Comparison of ENCODE assay signal across 17 cellular contexts in genomic region chr7:30842542-30843451, GRCh38.
DNase-seq lines count a peak whose midpoint lies in the region; ATAC-seq and TF ChIP-seq lines count a peak whose summit lies in the region.
"Had no signal": no experiment of that assay in that cellular context is flagged by ENCODE, and none has a peak within 500 bp of the region (broad histone marks: within the 10 kb centered on the region; RNA-seq: fewer than 3 reads in every experiment).

No MANE protein-coding gene starts in this region.

- H3K18ac ChIP-seq in mesendoderm (ENCODE audit: low read length), result no peak overlapping the region

- no peak overlapping the region for H2BK5ac ChIP-seq in mesendoderm (ENCODE audit: low read length)

- H4K8ac ChIP-seq in mesendoderm (ENCODE audit: low read depth, low read length), result no peak overlapping the region

- no peak for ATAC-seq in activated CD8-positive, alpha-beta memory T cell treated with anti-CD3 and anti-CD28 coated beads, Interleukin-2, amount 10 ng/mL, durations not matched to agents 7 days and 5 days
- ATAC-seq in lower lobe of right lung (peak; percentile 75 to 78), upper lobe of right lung (peak; percentile 80), GM18909 (IDR thresholded peaks at IDR 0.05; ENCODE audit: poor library complexity, unreplicated experiment) (no peak)
- ATAC-seq: activated CD4-positive, alpha-beta T cell treated with anti-CD3 and anti-CD28 coated beads for 36 hours; left colon; Panc1; T-helper 17 cell had no signal

- DNase-seq in activated CD8-positive, alpha-beta memory T cell treated with anti-CD3 and anti-CD28 coated beads, Interleukin-2, amount 50 U/mL, for 48 hours, result peak; percentile 35
- DNase-seq in activated CD8-positive, alpha-beta memory T cell treated with anti-CD3 and anti-CD28 coated beads, Interleukin-2, amount 10 ng/mL, durations not matched to agents 7 days and 5 days, result no peak
- peak; percentile 72 for DNase-seq in lower lobe of right lung
- peak; percentile 85 for DNase-seq in upper lobe of right lung
- DNase-seq in mesendoderm, result no peak
- DNase-seq in DMS153 (lab: John Stamatoyannopoulos, UW), result no peak
- DNase-seq: activated CD4-positive, alpha-beta T cell treated with anti-CD3 and anti-CD28 coated beads for 36 hours; effector memory CD4-positive, alpha-beta T cell; heart left ventricle; left colon; NCI-H446 treated with DMSO at 0.1 percent for 48 hours; T-helper 17 cell had no signal

- no CpG with 5 or more reads among the region's 8 CpGs for WGBS in mesendoderm (ENCODE audit: extremely low coverage, insufficient coverage, low lambda C conversion rate)

- H3K4me1 Mint-ChIP-seq in activated CD8-positive, alpha-beta memory T cell treated with anti-CD3 and anti-CD28 coated beads, Interleukin-2, amount 10 ng/mL, durations not matched to agents 7 days and 5 days, result no peaks in the 10 kb centered on the region
- H3K4me1 Mint-ChIP-seq: activated CD4-positive, alpha-beta T cell treated with anti-CD3 and anti-CD28 coated beads for 36 hours had no signal

- H3K56ac ChIP-seq in mesendoderm (ENCODE audit: low read length), result no peak overlapping the region

- H3K9me3 Mint-ChIP-seq in activated CD8-positive, alpha-beta memory T cell treated with anti-CD3 and anti-CD28 coated beads, Interleukin-2, amount 10 ng/mL, durations not matched to agents 7 days and 5 days (ENCODE audit: low read depth), result no peaks in the 10 kb centered on the region
- H3K9me3 Mint-ChIP-seq: activated T-helper 1 cell treated with anti-CD3 and anti-CD28 coated beads, Interleukin-12 subunit alpha, Interleukin-12 subunit beta, Interleukin-2, Interleukin-4 antibody, amounts not matched to agents 30 ng/mL and 10 ng/mL and 1 ng/mL, durations not matched to agents 14 hours and 24 hours and 36 hours; brain had no signal

- CTCF ChIA-PET in activated CD8-positive, alpha-beta memory T cell treated with anti-CD3 and anti-CD28 coated beads, Interleukin-2, amount 10 ng/mL, durations not matched to agents 7 days and 5 days (lab: Charles Lee), result no interaction called here

- no peak overlapping the region for H3K4ac ChIP-seq in mesendoderm (ENCODE audit: low read depth, low read length)

- H3K36me3 Mint-ChIP-seq in activated CD8-positive, alpha-beta memory T cell treated with anti-CD3 and anti-CD28 coated beads, Interleukin-2, amount 10 ng/mL, durations not matched to agents 7 days and 5 days, result no peaks in the 10 kb centered on the region
- H3K36me3 Mint-ChIP-seq: brain had no signal

- H3K23ac ChIP-seq in mesendoderm (ENCODE audit: low read length), result no peak overlapping the region

- no peaks in the 10 kb centered on the region for H3K27me3 ChIP-seq in lower lobe of right lung (ENCODE audit: low read depth)
- H3K27me3 ChIP-seq in upper lobe of right lung, result no peaks in the 10 kb centered on the region
- H3K27me3 ChIP-seq in mesendoderm (ENCODE audit: insufficient read depth, low read length, poor library complexity), result no peaks in the 10 kb centered on the region
- H3K27me3 ChIP-seq: heart left ventricle had no signal

- H3K4me1 ChIP-seq in lower lobe of right lung, result peaks cover 67% of the 10 kb centered on the region
- H3K4me1 ChIP-seq in upper lobe of right lung, result peaks cover 45% of the 10 kb centered on the region
- H3K4me1 ChIP-seq in mesendoderm (ENCODE audit: control insufficient read depth, low read depth, low read length), result no peaks in the 10 kb centered on the region

- H3K79me2 ChIP-seq in mesendoderm (ENCODE audit: control insufficient read depth, insufficient read depth, low read length), result no peaks in the 10 kb centered on the region

- H3K4me2 ChIP-seq in mesendoderm (ENCODE audit: low read length), result no peak overlapping the region

- H3K4me3 ChIP-seq in lower lobe of right lung (no peak overlapping the region), upper lobe of right lung (no peak overlapping the region), mesendoderm (ENCODE audit: low read length) (no peak overlapping the region)
- H3K4me3 ChIP-seq: heart left ventricle had no signal

- TF ChIP-seq CTCF in lower lobe of right lung (IDR thresholded peaks at IDR 0.05) (no peak), upper lobe of right lung (IDR thresholded peaks at IDR 0.05) (no peak)

- no peak overlapping the region for H3K4me3 Mint-ChIP-seq in activated CD8-positive, alpha-beta memory T cell treated with anti-CD3 and anti-CD28 coated beads, Interleukin-2, amount 10 ng/mL, durations not matched to agents 7 days and 5 days
- H3K4me3 Mint-ChIP-seq: activated CD4-positive, alpha-beta T cell treated with anti-CD3 and anti-CD28 coated beads for 36 hours; activated T-helper 1 cell treated with anti-CD3 and anti-CD28 coated beads, Interleukin-12 subunit alpha, Interleukin-12 subunit beta, Interleukin-2, Interleukin-4 antibody, amounts not matched to agents 30 ng/mL and 10 ng/mL and 1 ng/mL, durations not matched to agents 14 hours and 24 hours and 36 hours; brain; T-helper 17 cell had no signal

- H2BK120ac ChIP-seq in mesendoderm (ENCODE audit: low read depth, low read length), result no peak overlapping the region

- H3K27ac Mint-ChIP-seq in activated CD8-positive, alpha-beta memory T cell treated with anti-CD3 and anti-CD28 coated beads, Interleukin-2, amount 10 ng/mL, durations not matched to agents 7 days and 5 days, result no peak overlapping the region
- H3K27ac Mint-ChIP-seq: activated CD4-positive, alpha-beta T cell treated with anti-CD3 and anti-CD28 coated beads for 36 hours; activated T-helper 1 cell treated with anti-CD3 and anti-CD28 coated beads, Interleukin-12 subunit alpha, Interleukin-12 subunit beta, Interleukin-2, Interleukin-4 antibody, amounts not matched to agents 30 ng/mL and 10 ng/mL and 1 ng/mL, durations not matched to agents 14 hours and 24 hours and 36 hours; T-helper 17 cell had no signal

- H2BK15ac ChIP-seq in mesendoderm (replicated peaks; ENCODE audit: low read depth), result no peak overlapping the region

- H3K27me3 Mint-ChIP-seq in activated CD8-positive, alpha-beta memory T cell treated with anti-CD3 and anti-CD28 coated beads, Interleukin-2, amount 10 ng/mL, durations not matched to agents 7 days and 5 days, result no peaks in the 10 kb centered on the region
- H3K27me3 Mint-ChIP-seq: activated CD4-positive, alpha-beta T cell treated with anti-CD3 and anti-CD28 coated beads for 36 hours; brain; T-helper 17 cell had no signal

- H3K27ac ChIP-seq in cingulate gyrus (ENCODE audit: low read depth, low read length), result peak overlapping the region; percentile 60
- peak overlapping the region; percentile 76 for H3K27ac ChIP-seq in lower lobe of right lung
- peak overlapping the region; percentile 71 for H3K27ac ChIP-seq in upper lobe of right lung
- no peak overlapping the region for H3K27ac ChIP-seq in mesendoderm (ENCODE audit: low read depth, low read length)

- no peak overlapping the region for H3K9ac ChIP-seq in mesendoderm (ENCODE audit: low read length)

- no peak overlapping the region for H4K5ac ChIP-seq in mesendoderm (ENCODE audit: low read length)

- H3K9me3 ChIP-seq in lower lobe of right lung, result no peaks in the 10 kb centered on the region
- H3K9me3 ChIP-seq in upper lobe of right lung, result no peaks in the 10 kb centered on the region
- H3K9me3 ChIP-seq: heart left ventricle had no signal

- H3K36me3 ChIP-seq in lower lobe of right lung, result peaks cover 21% of the 10 kb centered on the region
- peaks cover 26% of the 10 kb centered on the region for H3K36me3 ChIP-seq in upper lobe of right lung
- H3K36me3 ChIP-seq in mesendoderm (ENCODE audit: control insufficient read depth, insufficient read depth, low read length), result no peaks in the 10 kb centered on the region

- H2AK5ac ChIP-seq in mesendoderm (ENCODE audit: low read length), result no peak overlapping the region

- H3K79me1 ChIP-seq in mesendoderm (ENCODE audit: low read length), result no peaks in the 10 kb centered on the region

- intact Hi-C loops in lower lobe of right lung (cut with DNase I), result no loop called here
- intact Hi-C loops in upper lobe of right lung (cut with DNase I), result no loop called here

Comparison
In these comparisons a context has a peak if more than half of its experiments do, and no peak if none do; other contexts are left out.
1. DNase-seq: peak in activated CD8-positive, alpha-beta memory T cell treated with anti-CD3 and anti-CD28 coated beads, Interleukin-2, amount 50 U/mL, for 48 hours (single experiment), lower lobe of right lung (single experiment) and upper lobe of right lung (single experiment); none in activated CD8-positive, alpha-beta memory T cell treated with anti-CD3 and anti-CD28 coated beads, Interleukin-2, amount 10 ng/mL, durations not matched to agents 7 days and 5 days (single experiment), mesendoderm (single experiment) and DMS153 (single experiment).
2. ATAC-seq: peak in lower lobe of right lung (2 of 2) and upper lobe of right lung (single experiment); none in activated CD8-positive, alpha-beta memory T cell treated with anti-CD3 and anti-CD28 coated beads, Interleukin-2, amount 10 ng/mL, durations not matched to agents 7 days and 5 days (single experiment) and GM18909 (single experiment).